Comparison of ENCODE assay signal across 22 cellular contexts in the genomic region with DNA sequence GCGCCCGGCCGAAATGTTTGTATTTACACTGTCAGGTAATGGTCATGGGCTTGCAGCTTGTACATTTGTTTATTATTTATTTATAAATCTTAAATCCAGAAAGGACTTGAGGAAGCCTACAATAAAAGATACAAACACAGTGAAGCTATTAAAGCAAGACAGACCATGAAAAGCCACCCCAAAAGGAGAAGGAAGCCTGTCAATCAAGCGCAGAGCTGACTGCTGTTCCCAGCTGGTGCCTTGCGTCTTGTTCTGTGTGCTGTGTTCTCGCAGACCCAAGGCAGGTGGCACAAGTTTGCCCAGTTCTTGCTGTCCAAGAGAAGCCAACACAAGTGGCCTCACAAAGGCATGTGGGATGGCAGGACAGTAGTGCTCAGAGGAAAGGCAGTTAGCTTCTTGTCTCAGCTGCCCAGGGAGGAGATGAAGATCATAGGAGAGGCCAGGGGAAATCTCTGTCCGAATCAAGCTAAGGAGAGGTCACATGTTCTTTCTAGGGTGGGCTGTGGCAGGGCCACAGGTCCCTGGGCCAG.
"Had no signal": no experiment of that assay in that cellular context is flagged by ENCODE, and none has a peak within 500 bp of the region (broad histone marks: within the 10 kb centered on the region; RNA-seq: fewer than 3 reads in every experiment).

No MANE protein-coding gene starts in this region.

- H3K36me3 ChIP-seq: right lobe of liver, stomach, transverse colon had no signal

- H3K27ac Mint-ChIP-seq: activated CD4-positive, alpha-beta memory T cell treated with anti-CD3 and anti-CD28 coated beads, Interleukin-2, amount 10 ng/mL, durations not matched to agents 7 days and 5 days; activated CD4-positive, alpha-beta T cell treated with anti-CD3 and anti-CD28 coated beads, Interleukin-2, amount 10 ng/mL, durations not matched to agents 24 days and 14 days; activated naive CD4-positive, alpha-beta T cell treated with anti-CD3 and anti-CD28 coated beads, Interleukin-2, amount 10 ng/mL, durations not matched to agents 7 days and 5 days; dendritic cell treated with granulocyte-macrophage colony-stimulating factor and Interleukin-4, amounts not matched to agents 40 ng/mL and 50 ng/mL, for 4 days; natural killer cell; stimulated activated memory B cell treated with anti-CD40 and anti-IgM and Interleukin-4, amounts not matched to agents 10 μg/mL and 1 μg/mL and 100 μg/mL, for 72 hours; T-helper 1 cell treated with Interleukin-12 subunit alpha and Interleukin-12 subunit beta and Interleukin-4 antibody, amounts not matched to agents 30 μg/mL and 1 μg/mL, for 36 hours had no signal

- ATAC-seq: activated CD4-positive, CD25-positive, alpha-beta regulatory T cell treated with anti-CD3 and anti-CD28 coated beads, Interleukin-2, amount 50 U/mL, for 24 hours; heart right ventricle; natural killer cell; right lobe of liver; stimulated activated memory B cell treated with anti-CD40 and anti-IgM and Interleukin-4, amounts not matched to agents 10 μg/mL and 1 μg/mL and 100 μg/mL, for 72 hours had no signal

- H3K27me3 ChIP-seq: heart right ventricle, right lobe of liver, stomach, transverse colon had no signal

- H2AFZ ChIP-seq: parathyroid adenoma had no signal

- H3K27ac ChIP-seq: heart right ventricle, parathyroid adenoma, right lobe of liver, stomach had no signal

- H3K36me3 Mint-ChIP-seq: mesothelial cell of epicardium, natural killer cell had no signal

- H3K4me3 ChIP-seq: heart right ventricle, lung, right lobe of liver, stomach, transverse colon had no signal

- H3K4me3 Mint-ChIP-seq: activated CD4-positive, alpha-beta memory T cell treated with anti-CD3 and anti-CD28 coated beads, Interleukin-2, amount 10 ng/mL, durations not matched to agents 7 days and 5 days; activated CD4-positive, alpha-beta T cell treated with anti-CD3 and anti-CD28 coated beads, Interleukin-2, amount 10 ng/mL, durations not matched to agents 24 days and 14 days; activated naive CD4-positive, alpha-beta T cell treated with anti-CD3 and anti-CD28 coated beads, Interleukin-2, amount 10 ng/mL, durations not matched to agents 7 days and 5 days; dendritic cell treated with granulocyte-macrophage colony-stimulating factor and Interleukin-4, amounts not matched to agents 40 ng/mL and 50 ng/mL, for 4 days; mesothelial cell of epicardium; natural killer cell; stimulated activated memory B cell treated with anti-CD40 and anti-IgM and Interleukin-4, amounts not matched to agents 10 μg/mL and 1 μg/mL and 100 μg/mL, for 72 hours; T-helper 1 cell treated with Interleukin-12 subunit alpha and Interleukin-12 subunit beta and Interleukin-4 antibody, amounts not matched to agents 30 μg/mL and 1 μg/mL, for 36 hours had no signal

- H3K27me3 Mint-ChIP-seq: activated CD4-positive, alpha-beta memory T cell treated with anti-CD3 and anti-CD28 coated beads, Interleukin-2, amount 10 ng/mL, durations not matched to agents 7 days and 5 days; activated CD4-positive, alpha-beta T cell treated with anti-CD3 and anti-CD28 coated beads, Interleukin-2, amount 10 ng/mL, durations not matched to agents 24 days and 14 days; activated naive CD4-positive, alpha-beta T cell treated with anti-CD3 and anti-CD28 coated beads, Interleukin-2, amount 10 ng/mL, durations not matched to agents 7 days and 5 days; dendritic cell treated with granulocyte-macrophage colony-stimulating factor and Interleukin-4, amounts not matched to agents 40 ng/mL and 50 ng/mL, for 4 days; stimulated activated memory B cell treated with anti-CD40 and anti-IgM and Interleukin-4, amounts not matched to agents 10 μg/mL and 1 μg/mL and 100 μg/mL, for 72 hours had no signal

- DNase-seq: activated CD4-positive, alpha-beta memory T cell treated with anti-CD3 and anti-CD28 coated beads, Interleukin-2, amount 10 ng/mL, durations not matched to agents 7 days and 5 days; activated CD4-positive, alpha-beta T cell treated with anti-CD3 and anti-CD28 coated beads, Interleukin-2, amount 10 ng/mL, durations not matched to agents 24 days and 14 days; activated effector memory CD4-positive, alpha-beta T cell treated with anti-CD3 and anti-CD28 coated beads, Interleukin-2, amount 50 U/mL, for 16 hours; activated naive CD4-positive, alpha-beta T cell treated with anti-CD3 and anti-CD28 coated beads, Interleukin-2, amount 10 ng/mL, durations not matched to agents 7 days and 5 days; effector CD4-positive, alpha-beta T cell; erythroblast; foreskin fibroblast; heart right ventricle; natural killer cell; nucleus accumbens; right lobe of liver; small intestine; stimulated activated CD4-positive, alpha-beta T cell treated with anti-CD3 and anti-CD28 coated beads, Interleukin-15, amount 100 ng/mL, for 24 hours; stomach; transverse colon had no signal

- H3K4me1 Mint-ChIP-seq: activated CD4-positive, alpha-beta memory T cell treated with anti-CD3 and anti-CD28 coated beads, Interleukin-2, amount 10 ng/mL, durations not matched to agents 7 days and 5 days; activated naive CD4-positive, alpha-beta T cell treated with anti-CD3 and anti-CD28 coated beads, Interleukin-2, amount 10 ng/mL, durations not matched to agents 7 days and 5 days had no signal

- H3K4me1 ChIP-seq: parathyroid adenoma had no signal

- H3K9me3 Mint-ChIP-seq: activated CD4-positive, alpha-beta memory T cell treated with anti-CD3 and anti-CD28 coated beads, Interleukin-2, amount 10 ng/mL, durations not matched to agents 7 days and 5 days; activated CD4-positive, alpha-beta T cell treated with anti-CD3 and anti-CD28 coated beads, Interleukin-2, amount 10 ng/mL, durations not matched to agents 24 days and 14 days; activated naive CD4-positive, alpha-beta T cell treated with anti-CD3 and anti-CD28 coated beads, Interleukin-2, amount 10 ng/mL, durations not matched to agents 7 days and 5 days; dendritic cell treated with granulocyte-macrophage colony-stimulating factor and Interleukin-4, amounts not matched to agents 40 ng/mL and 50 ng/mL, for 4 days; mesothelial cell of epicardium; natural killer cell; stimulated activated memory B cell treated with anti-CD40 and anti-IgM and Interleukin-4, amounts not matched to agents 10 μg/mL and 1 μg/mL and 100 μg/mL, for 72 hours; T-helper 1 cell treated with Interleukin-12 subunit alpha and Interleukin-12 subunit beta and Interleukin-4 antibody, amounts not matched to agents 30 μg/mL and 1 μg/mL, for 36 hours had no signal
